Comparison of ENCODE assay signal across 1 cellular context in genomic region chr3:13258986-13259514, GRCh38.
TF ChIP-seq lines count a peak whose summit lies in the region.

No MANE protein-coding gene starts in this region.

TF ChIP-seq in SK-N-SH treated with all-trans-retinoic acid at 6 μM for 48 hours, 23 proteins besides CTCF, POLR2A, EP300 and RAD21 (continued from another document):
- TF ChIP-seq CREB5 (CRISPR knock-in tag; IDR thresholded peaks at IDR 0.05; ENCODE audit: low read depth) = no peak
- TF ChIP-seq POU6F1 (CRISPR knock-in tag; IDR thresholded peaks at IDR 0.05; ENCODE audit: borderline replicate concordance, low read depth) = no peak
- no peak for TF ChIP-seq GLIS3 (CRISPR knock-in tag; IDR thresholded peaks at IDR 0.05)
- no peak for TF ChIP-seq ZNF565 (CRISPR knock-in tag; conservative IDR thresholded peaks at IDR 0.05; ENCODE audit: low read depth)
- no peak for TF ChIP-seq TOX (CRISPR knock-in tag; IDR thresholded peaks at IDR 0.05; ENCODE audit: borderline replicate concordance)
- no peak for TF ChIP-seq ZNF70 (CRISPR knock-in tag; IDR thresholded peaks at IDR 0.05)
- no peak for TF ChIP-seq CSDC2 (CRISPR knock-in tag; IDR thresholded peaks at IDR 0.05)
